In the genomic region with DNA sequence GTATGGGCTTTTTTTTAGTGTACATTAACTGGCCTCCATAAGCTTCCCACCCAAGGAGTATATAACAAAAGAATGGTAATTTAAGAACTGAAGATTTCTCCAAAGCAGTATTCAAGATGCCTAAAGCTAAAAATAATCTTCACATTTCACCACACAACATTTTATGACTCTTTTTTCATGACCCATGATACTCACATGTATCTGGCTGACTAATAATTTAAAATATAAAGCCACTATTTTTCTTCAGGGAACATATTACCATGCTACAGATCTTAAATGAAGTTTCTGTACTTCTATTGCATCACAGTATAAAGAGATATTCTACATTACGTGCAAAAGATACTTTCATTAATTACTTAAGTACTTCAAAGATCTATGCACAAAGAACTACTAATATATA, we compare ENCODE assay signal across 7 cellular contexts. TPM values are rescaled to one million over a fixed set of nuclear protein-coding genes. Genes with fewer than 3 reads are reported as not detected.
A peak's percentile ranks its signal among the peaks of the same experiment; 100 is the strongest.
DNase-seq lines count a peak whose midpoint lies in the region; ATAC-seq, FAIRE-seq and TF ChIP-seq lines count a peak whose summit lies in the region.
"Not testable (repeated sequence)": the region's sequence is repeated elsewhere in the genome, so short reads cannot be mapped to it uniquely, and the experiment has no call there.

No MANE protein-coding gene starts in this region.

- H3K27me3 Mint-ChIP-seq in Calu3 (ENCODE audit: unreplicated experiment); activated CD4-positive, alpha-beta T cell treated with anti-CD3 and anti-CD28 coated beads for 36 hours; activated naive CD4-positive, alpha-beta T cell treated with anti-CD3 and anti-CD28 coated beads, Interleukin-2, amount 50 U/mL, for 24 hours; chondrocyte (ENCODE audit: low read depth): not testable (repeated sequence)

- not testable (repeated sequence) for H3K4me1 ChIP-seq in RWPE2 (ENCODE audit: insufficient read depth, poor library complexity, severe bottlenecking)
- H3K4me1 ChIP-seq in keratinocyte (ENCODE audit: control insufficient read depth, extremely low read depth, insufficient read depth, low read length) (peaks cover 12% of the 10 kb centered on the region), gastrocnemius medialis (peaks cover 14 to 22% of the 10 kb centered on the region in 2 donors)

- in situ Hi-C loops in gastrocnemius medialis (cut with MboI; ENCODE audit: low sequenced_read_pairs in 4 of 4) = not testable (repeated sequence)

- peak overlapping the region; percentile 25 for H3K27ac ChIP-seq in RWPE2 (ENCODE audit: poor library complexity, severe bottlenecking)
- peak overlapping the region; percentile 64 for H3K27ac ChIP-seq in keratinocyte (ENCODE audit: control insufficient read depth, insufficient read depth, low read length)
- peak overlapping the region in 3 of 4 donors; percentile 21 to 53 (median 48) for H3K27ac ChIP-seq in gastrocnemius medialis

- not testable (repeated sequence) for TF ChIP-seq CTCF in Calu3 (IDR thresholded peaks at IDR 0.05; ENCODE audit: unreplicated experiment); RWPE2 (IDR thresholded peaks at IDR 0.05; ENCODE audit: poor library complexity, severe bottlenecking); chondrocyte (IDR thresholded peaks at IDR 0.05); keratinocyte (optimal IDR thresholded peaks at IDR 0.05 in 1 of 3, IDR thresholded peaks at IDR 0.05 in 1 of 3, conservative IDR thresholded peaks at IDR 0.05 in 1 of 3; ENCODE audit: extremely low read depth in 1 of 3, insufficient read depth in 2 of 3, low read length in 3 of 3); gastrocnemius medialis (IDR thresholded peaks at IDR 0.05 in 4 of 5, conservative IDR thresholded peaks at IDR 0.05 in 1 of 5)

- H3K27ac Mint-ChIP-seq in Calu3 (ENCODE audit: unreplicated experiment) (peak overlapping the region; percentile 63), chondrocyte (ENCODE audit: unreplicated experiment) (peak overlapping the region; percentile 22)
- peak overlapping the region; percentile 73 for H3K27ac Mint-ChIP-seq in activated CD4-positive, alpha-beta T cell treated with anti-CD3 and anti-CD28 coated beads for 36 hours
- H3K27ac Mint-ChIP-seq in activated naive CD4-positive, alpha-beta T cell treated with anti-CD3 and anti-CD28 coated beads, Interleukin-2, amount 50 U/mL, for 24 hours = peak overlapping the region; percentile 65

- H3K9me3 Mint-ChIP-seq in Calu3 (ENCODE audit: low read depth, unreplicated experiment); activated CD4-positive, alpha-beta T cell treated with anti-CD3 and anti-CD28 coated beads for 36 hours (ENCODE audit: low read depth); activated naive CD4-positive, alpha-beta T cell treated with anti-CD3 and anti-CD28 coated beads, Interleukin-2, amount 50 U/mL, for 24 hours; chondrocyte (ENCODE audit: low read depth): not testable (repeated sequence)

- CTCF ChIA-PET in Calu3 (lab: Charles Lee); activated CD4-positive, alpha-beta T cell treated with anti-CD3 and anti-CD28 coated beads for 36 hours (lab: Charles Lee): not testable (repeated sequence)

- not testable (repeated sequence) for H3K4me3 Mint-ChIP-seq in Calu3 (ENCODE audit: low read depth, unreplicated experiment); activated CD4-positive, alpha-beta T cell treated with anti-CD3 and anti-CD28 coated beads for 36 hours; activated naive CD4-positive, alpha-beta T cell treated with anti-CD3 and anti-CD28 coated beads, Interleukin-2, amount 50 U/mL, for 24 hours; chondrocyte (ENCODE audit: unreplicated experiment)

- H3K9me3 ChIP-seq in RWPE2 (ENCODE audit: severe bottlenecking); keratinocyte (ENCODE audit: control insufficient read depth, low read depth, low read length); gastrocnemius medialis: not testable (repeated sequence)

- POLR2A ChIA-PET in activated CD4-positive, alpha-beta T cell treated with anti-CD3 and anti-CD28 coated beads for 36 hours (lab: Charles Lee) = not testable (repeated sequence)

- H3K27me3 ChIP-seq in RWPE2 (ENCODE audit: insufficient read depth, poor library complexity, severe bottlenecking); keratinocyte (ENCODE audit: control insufficient read depth, extremely low read depth, insufficient read depth, low read length); gastrocnemius medialis: not testable (repeated sequence)

- not testable (repeated sequence) for H3K9ac ChIP-seq in keratinocyte (ENCODE audit: control insufficient read depth, extremely low read depth, insufficient read depth, low read length)

- H3K9me1 ChIP-seq in keratinocyte (ENCODE audit: control insufficient read depth, extremely low read depth, insufficient read depth, low read length) = not testable (repeated sequence)

- intact Hi-C loops in Calu3 (cut with micrococcal nuclease; ENCODE audit: unreplicated experiment); activated CD4-positive, alpha-beta T cell treated with anti-CD3 and anti-CD28 coated beads for 36 hours (cut with DNase I, micrococcal nuclease); gastrocnemius medialis (cut with DNase I; ENCODE audit: low total_unique reads): not testable (repeated sequence)

- H3K36me3 ChIP-seq in RWPE2 (ENCODE audit: low read depth); keratinocyte (ENCODE audit: control insufficient read depth in 2 of 2, extremely low read depth in 1 of 2, insufficient read depth in 2 of 2, low read length in 2 of 2); gastrocnemius medialis: not testable (repeated sequence)

- dilution Hi-C loops in keratinocyte (cut with MboI; ENCODE audit: extremely low pct_ligation_motif_present, low sequenced_read_pairs) = not testable (repeated sequence)

- BruUV-seq in Calu3 (replicated peaks; lab: Mats Ljungman, UMichigan) = not testable (repeated sequence)

- not testable (repeated sequence) for H3K4me3 ChIP-seq in RWPE2 (ENCODE audit: severe bottlenecking); keratinocyte (ENCODE audit: control insufficient read depth in 2 of 3, extremely low read depth in 1 of 3, insufficient read depth in 2 of 3, low read depth in 1 of 3, low read length in 3 of 3); gastrocnemius medialis

- peaks cover 66% of the 10 kb centered on the region for H3K79me2 ChIP-seq in keratinocyte (ENCODE audit: control insufficient read depth, insufficient read depth, low read length)

- H4K20me1 ChIP-seq in keratinocyte (ENCODE audit: control insufficient read depth, extremely low read depth, insufficient read depth, low read length) = not testable (repeated sequence)

- not testable (repeated sequence) for FAIRE-seq in keratinocyte (lab: Jason Lieb, UNC)

- not testable (repeated sequence) for H2AFZ ChIP-seq in keratinocyte (ENCODE audit: control insufficient read depth, low read length)

- not testable (repeated sequence) for H3K4me2 ChIP-seq in keratinocyte (ENCODE audit: control insufficient read depth, extremely low read depth, insufficient read depth, low read depth, low read length)

- not testable (repeated sequence) for H3K36me3 Mint-ChIP-seq in Calu3 (ENCODE audit: insufficient read depth, unreplicated experiment); activated CD4-positive, alpha-beta T cell treated with anti-CD3 and anti-CD28 coated beads for 36 hours (ENCODE audit: low read depth); activated naive CD4-positive, alpha-beta T cell treated with anti-CD3 and anti-CD28 coated beads, Interleukin-2, amount 50 U/mL, for 24 hours; chondrocyte (ENCODE audit: low read depth)

- not testable (repeated sequence) for ATAC-seq in RWPE2 (ENCODE audit: low read depth); activated CD4-positive, alpha-beta T cell treated with anti-CD3 and anti-CD28 coated beads for 36 hours
- ATAC-seq in gastrocnemius medialis = peak; percentile 63 to 64

- H3K4me1 Mint-ChIP-seq in Calu3 (ENCODE audit: low read depth, unreplicated experiment) (peaks cover 12% of the 10 kb centered on the region), chondrocyte (ENCODE audit: low read depth) (peaks cover 12% of the 10 kb centered on the region)
- peaks cover 43% of the 10 kb centered on the region for H3K4me1 Mint-ChIP-seq in activated CD4-positive, alpha-beta T cell treated with anti-CD3 and anti-CD28 coated beads for 36 hours
- H3K4me1 Mint-ChIP-seq in activated naive CD4-positive, alpha-beta T cell treated with anti-CD3 and anti-CD28 coated beads, Interleukin-2, amount 50 U/mL, for 24 hours = peaks cover 56% of the 10 kb centered on the region

- TF ChIP-seq POLR2A in gastrocnemius medialis (IDR thresholded peaks at IDR 0.05) = not testable (repeated sequence)

- DNase-seq in Calu3; RWPE2 (ENCODE audit: low spot score); activated CD4-positive, alpha-beta T cell treated with anti-CD3 and anti-CD28 coated beads for 36 hours; chondrocyte (ENCODE audit: low spot score); keratinocyte (ENCODE audit: low read depth, low spot score); gastrocnemius medialis: not testable (repeated sequence)

RNA-seq across cellular contexts. Expression of gene CTSV, which starts 39.2 kb away (rescaled TPM):
- 21.4 and 23.3 TPM in 2 replicates for total RNA-seq in Calu3 (2022)
- under 1 TPM; 0.71 to 0.74 TPM for total RNA-seq in activated CD4-positive, alpha-beta T cell treated with anti-CD3 and anti-CD28 coated beads for 36 hours
- 0.34 to 0.90 TPM (median 0.85 TPM) in 3 replicates for total RNA-seq in chondrocyte
- polyA plus RNA-seq in keratinocyte = 101 to 190 TPM (median 109 TPM) in 3 replicates
- polyA plus RNA-seq in keratinocyte (2011; ENCODE audit: low read depth) = 601 TPM
- polyA plus RNA-seq in keratinocyte (2011; cell fraction: cytosol; rRNA removed) = 30.6 and 48.2 TPM in 2 replicates
- polyA plus RNA-seq in keratinocyte (2011; cell fraction: nucleus; rRNA removed) = 200 and 342 TPM in 2 replicates
- polyA plus RNA-seq in keratinocyte (2012; ENCODE audit: low replicate concordance) = 91.5 and 524 TPM in 2 replicates
- 19.3 to 81.7 TPM (median 44.3 TPM) in 3 replicates for polyA minus RNA-seq in keratinocyte
- 20.3 TPM for polyA minus RNA-seq in keratinocyte (2011; cell fraction: cytosol; rRNA and poly(A)+ RNA removed)
- polyA minus RNA-seq in keratinocyte (2011; cell fraction: nucleus; rRNA and poly(A)+ RNA removed) = 55.4 and 95.1 TPM in 2 replicates
- under 1 TPM in 1 of 4 donors, not detected in 3; 0.58 TPM for total RNA-seq in gastrocnemius medialis

Comparison
In these comparisons a context has a peak if more than half of its experiments do, and no peak if none do; other contexts are left out.
1. H3K27ac Mint-ChIP-seq: peak in every context shown above with its lines; median percentile 73 in activated CD4-positive, alpha-beta T cell treated with anti-CD3 and anti-CD28 coated beads for 36 hours; 65 in activated naive CD4-positive, alpha-beta T cell treated with anti-CD3 and anti-CD28 coated beads, Interleukin-2, amount 50 U/mL, for 24 hours; 63 in Calu3; 22 in chondrocyte.
2. RNA of gene CTSV, which starts 39.2 kb away (total RNA-seq): 21.4 to 23.3 TPM in Calu3; 0.34 to 0.90 TPM in chondrocyte, 0.71 to 0.74 TPM in activated CD4-positive, alpha-beta T cell treated with anti-CD3 and anti-CD28 coated beads for 36 hours and 0.58 TPM in gastrocnemius medialis; every median in the first group is over 10 times any median in the second.
3. Peak in every context shown above with its lines, with median percentiles within 50 percentile points of each other: H3K27ac ChIP-seq.